1 cellular context compared by ENCODE assay signal in the genomic region with DNA sequence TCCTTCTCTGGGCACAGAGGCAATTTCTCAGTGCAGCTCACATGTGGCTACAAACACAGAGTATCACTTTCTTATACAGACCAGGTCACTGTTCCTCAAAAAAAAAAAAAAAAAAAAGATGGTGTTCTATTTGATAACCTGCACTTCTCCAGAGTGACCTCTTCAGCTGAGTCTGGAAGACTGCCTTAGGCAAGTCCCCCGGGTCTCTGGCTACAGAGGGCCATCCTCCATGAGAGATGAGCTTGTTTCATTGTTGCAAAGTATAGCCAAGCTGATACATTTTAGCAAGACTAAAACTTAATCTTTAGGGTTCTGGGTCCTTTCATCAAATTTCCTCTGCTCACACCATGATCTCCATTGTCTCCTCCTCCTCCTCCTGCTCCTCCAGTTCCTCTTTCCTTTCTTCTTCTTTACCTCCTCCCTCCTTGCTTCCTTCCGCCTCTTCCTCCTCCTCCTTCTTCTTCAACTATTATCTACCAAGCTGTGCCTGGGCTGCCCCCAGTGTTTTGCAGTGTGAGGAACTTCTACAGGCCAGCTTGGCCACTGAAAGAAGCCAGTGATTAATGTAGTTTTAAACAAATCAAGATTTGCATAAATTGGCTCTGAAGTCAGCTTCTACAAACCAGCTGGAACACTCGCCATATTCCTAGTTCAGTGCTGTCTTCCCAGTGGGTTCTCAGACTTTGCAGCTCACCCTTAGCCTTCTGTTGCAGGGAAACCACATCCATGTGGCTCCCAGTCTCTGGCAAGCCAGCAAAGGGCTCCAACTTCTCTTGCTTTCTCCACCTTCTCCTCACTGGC.
A peak's percentile ranks its signal among the peaks of the same experiment; 100 is the strongest.
TF ChIP-seq lines count a peak whose summit lies in the region.

No MANE protein-coding gene starts in this region.

TF ChIP-seq in K562, 482 proteins besides CTCF, POLR2A, EP300 and RAD21 (continued from another document and continues in another):
- TF ChIP-seq, protein P1, sequence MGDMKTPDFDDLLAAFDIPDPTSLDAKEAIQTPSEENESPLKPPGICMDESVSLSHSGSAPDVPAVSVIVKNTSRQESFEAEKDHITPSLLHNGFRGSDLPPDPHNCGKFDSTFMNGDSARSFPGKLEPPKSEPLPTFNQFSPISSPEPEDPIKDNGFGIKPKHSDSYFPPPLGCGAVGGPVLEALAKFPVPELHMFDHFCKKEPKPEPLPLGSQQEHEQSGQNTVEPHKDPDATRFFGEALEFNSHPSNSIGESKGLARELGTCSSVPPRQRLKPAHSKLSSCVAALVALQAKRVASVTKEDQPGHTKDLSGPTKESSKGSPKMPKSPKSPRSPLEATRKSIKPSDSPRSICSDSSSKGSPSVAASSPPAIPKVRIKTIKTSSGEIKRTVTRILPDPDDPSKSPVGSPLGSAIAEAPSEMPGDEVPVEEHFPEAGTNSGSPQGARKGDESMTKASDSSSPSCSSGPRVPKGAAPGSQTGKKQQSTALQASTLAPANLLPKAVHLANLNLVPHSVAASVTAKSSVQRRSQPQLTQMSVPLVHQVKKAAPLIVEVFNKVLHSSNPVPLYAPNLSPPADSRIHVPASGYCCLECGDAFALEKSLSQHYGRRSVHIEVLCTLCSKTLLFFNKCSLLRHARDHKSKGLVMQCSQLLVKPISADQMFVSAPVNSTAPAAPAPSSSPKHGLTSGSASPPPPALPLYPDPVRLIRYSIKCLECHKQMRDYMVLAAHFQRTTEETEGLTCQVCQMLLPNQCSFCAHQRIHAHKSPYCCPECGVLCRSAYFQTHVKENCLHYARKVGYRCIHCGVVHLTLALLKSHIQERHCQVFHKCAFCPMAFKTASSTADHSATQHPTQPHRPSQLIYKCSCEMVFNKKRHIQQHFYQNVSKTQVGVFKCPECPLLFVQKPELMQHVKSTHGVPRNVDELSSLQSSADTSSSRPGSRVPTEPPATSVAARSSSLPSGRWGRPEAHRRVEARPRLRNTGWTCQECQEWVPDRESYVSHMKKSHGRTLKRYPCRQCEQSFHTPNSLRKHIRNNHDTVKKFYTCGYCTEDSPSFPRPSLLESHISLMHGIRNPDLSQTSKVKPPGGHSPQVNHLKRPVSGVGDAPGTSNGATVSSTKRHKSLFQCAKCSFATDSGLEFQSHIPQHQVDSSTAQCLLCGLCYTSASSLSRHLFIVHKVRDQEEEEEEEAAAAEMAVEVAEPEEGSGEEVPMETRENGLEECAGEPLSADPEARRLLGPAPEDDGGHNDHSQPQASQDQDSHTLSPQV (IDR thresholded peaks at IDR 0.05) = no peak; the same call in 1 of the 2 replicates
- TF ChIP-seq ELF4 (CRISPR knock-in tag; IDR thresholded peaks at IDR 0.05) (peak; percentile 94), TBP (optimal IDR thresholded peaks at IDR 0.05; ENCODE audit: low read depth, low read length) (peak; percentile 25), SLC30A9 (CRISPR knock-in tag; IDR thresholded peaks at IDR 0.05) (no peak), ZNF3 (CRISPR knock-in tag; IDR thresholded peaks at IDR 0.05) (no peak), FIP1L1 (IDR thresholded peaks at IDR 0.05; ENCODE audit: low read depth, low read length, poor library complexity, severe bottlenecking) (no peak), TAF9B (IDR thresholded peaks at IDR 0.05; ENCODE audit: partially characterized antibody) (no peak), SNRNP70 (optimal IDR thresholded peaks at IDR 0.05; ENCODE audit: low read depth, low read length) (no peak), TAF1 (IDR thresholded peaks at IDR 0.05; ENCODE audit: control insufficient read depth, extremely low read depth, insufficient read depth, low read length, severe bottlenecking) (no peak), HMG20A (CRISPR knock-in tag; conservative IDR thresholded peaks at IDR 0.05) (no peak), RBBP5 (IDR thresholded peaks at IDR 0.05; ENCODE audit: borderline replicate concordance, insufficient read depth, low read length, poor library complexity, severe bottlenecking) (no peak), SMAD3 (CRISPR knock-in tag; conservative IDR thresholded peaks at IDR 0.05) (no peak), KLF13 (tag; IDR thresholded peaks at IDR 0.05; ENCODE audit: borderline replicate concordance, low read depth) (no peak), SP1 (CRISPR knock-in tag; IDR thresholded peaks at IDR 0.05) (no peak), XRCC5 (IDR thresholded peaks at IDR 0.05; ENCODE audit: low read depth, low read length) (no peak), SPI1 (IDR thresholded peaks at IDR 0.05; ENCODE audit: borderline replicate concordance, low read depth, low read length) (peak; percentile 93), PTTG1 (tag; IDR thresholded peaks at IDR 0.05; ENCODE audit: low read depth) (no peak), EWSR1 (IDR thresholded peaks at IDR 0.05; ENCODE audit: borderline replicate concordance, low read depth, partially characterized antibody) (no peak), CBFA2T3 (IDR thresholded peaks at IDR 0.05) (no peak), KDM5B (IDR thresholded peaks at IDR 0.05; ENCODE audit: insufficient replicate concordance, low read depth, low read length) (no peak), RHOXF2B (CRISPR knock-in tag; conservative IDR thresholded peaks at IDR 0.05) (no peak), EZH2 (IDR thresholded peaks at IDR 0.05; ENCODE audit: borderline replicate concordance, low read depth, low read length) (no peak), SIN3B (IDR thresholded peaks at IDR 0.05; ENCODE audit: low read depth) (no peak), ZNF197 (CRISPR knock-in tag; IDR thresholded peaks at IDR 0.05; ENCODE audit: low read depth) (no peak), TCF7 (IDR thresholded peaks at IDR 0.05; ENCODE audit: borderline replicate concordance) (no peak), HDAC8 (tag; IDR thresholded peaks at IDR 0.05) (no peak), CEBPB (tag; IDR thresholded peaks at IDR 0.05) (no peak), MAFG (tag; conservative IDR thresholded peaks at IDR 0.05) (no peak), ZEB2 (IDR thresholded peaks at IDR 0.05) (no peak), HMGN3 (IDR thresholded peaks at IDR 0.05; ENCODE audit: borderline replicate concordance, extremely low read depth, insufficient read length, low read depth, low read length) (no peak), HLTF (IDR thresholded peaks at IDR 0.05) (no peak), NBN (IDR thresholded peaks at IDR 0.05; ENCODE audit: low read depth) (0 out of 2 replicates have a peak, but pooled peaks have one; percentile 40)
- TF ChIP-seq, protein P2, sequence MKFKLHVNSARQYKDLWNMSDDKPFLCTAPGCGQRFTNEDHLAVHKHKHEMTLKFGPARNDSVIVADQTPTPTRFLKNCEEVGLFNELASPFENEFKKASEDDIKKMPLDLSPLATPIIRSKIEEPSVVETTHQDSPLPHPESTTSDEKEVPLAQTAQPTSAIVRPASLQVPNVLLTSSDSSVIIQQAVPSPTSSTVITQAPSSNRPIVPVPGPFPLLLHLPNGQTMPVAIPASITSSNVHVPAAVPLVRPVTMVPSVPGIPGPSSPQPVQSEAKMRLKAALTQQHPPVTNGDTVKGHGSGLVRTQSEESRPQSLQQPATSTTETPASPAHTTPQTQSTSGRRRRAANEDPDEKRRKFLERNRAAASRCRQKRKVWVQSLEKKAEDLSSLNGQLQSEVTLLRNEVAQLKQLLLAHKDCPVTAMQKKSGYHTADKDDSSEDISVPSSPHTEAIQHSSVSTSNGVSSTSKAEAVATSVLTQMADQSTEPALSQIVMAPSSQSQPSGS (CRISPR knock-in tag; IDR thresholded peaks at IDR 0.05) = no peak
- TF ChIP-seq, protein P3, sequence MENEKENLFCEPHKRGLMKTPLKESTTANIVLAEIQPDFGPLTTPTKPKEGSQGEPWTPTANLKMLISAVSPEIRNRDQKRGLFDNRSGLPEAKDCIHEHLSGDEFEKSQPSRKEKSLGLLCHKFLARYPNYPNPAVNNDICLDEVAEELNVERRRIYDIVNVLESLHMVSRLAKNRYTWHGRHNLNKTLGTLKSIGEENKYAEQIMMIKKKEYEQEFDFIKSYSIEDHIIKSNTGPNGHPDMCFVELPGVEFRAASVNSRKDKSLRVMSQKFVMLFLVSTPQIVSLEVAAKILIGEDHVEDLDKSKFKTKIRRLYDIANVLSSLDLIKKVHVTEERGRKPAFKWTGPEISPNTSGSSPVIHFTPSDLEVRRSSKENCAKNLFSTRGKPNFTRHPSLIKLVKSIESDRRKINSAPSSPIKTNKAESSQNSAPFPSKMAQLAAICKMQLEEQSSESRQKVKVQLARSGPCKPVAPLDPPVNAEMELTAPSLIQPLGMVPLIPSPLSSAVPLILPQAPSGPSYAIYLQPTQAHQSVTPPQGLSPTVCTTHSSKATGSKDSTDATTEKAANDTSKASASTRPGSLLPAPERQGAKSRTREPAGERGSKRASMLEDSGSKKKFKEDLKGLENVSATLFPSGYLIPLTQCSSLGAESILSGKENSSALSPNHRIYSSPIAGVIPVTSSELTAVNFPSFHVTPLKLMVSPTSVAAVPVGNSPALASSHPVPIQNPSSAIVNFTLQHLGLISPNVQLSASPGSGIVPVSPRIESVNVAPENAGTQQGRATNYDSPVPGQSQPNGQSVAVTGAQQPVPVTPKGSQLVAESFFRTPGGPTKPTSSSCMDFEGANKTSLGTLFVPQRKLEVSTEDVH (IDR thresholded peaks at IDR 0.05; ENCODE audit: low read depth, partially characterized antibody) = peak; percentile 19
- TF ChIP-seq, protein P4, sequence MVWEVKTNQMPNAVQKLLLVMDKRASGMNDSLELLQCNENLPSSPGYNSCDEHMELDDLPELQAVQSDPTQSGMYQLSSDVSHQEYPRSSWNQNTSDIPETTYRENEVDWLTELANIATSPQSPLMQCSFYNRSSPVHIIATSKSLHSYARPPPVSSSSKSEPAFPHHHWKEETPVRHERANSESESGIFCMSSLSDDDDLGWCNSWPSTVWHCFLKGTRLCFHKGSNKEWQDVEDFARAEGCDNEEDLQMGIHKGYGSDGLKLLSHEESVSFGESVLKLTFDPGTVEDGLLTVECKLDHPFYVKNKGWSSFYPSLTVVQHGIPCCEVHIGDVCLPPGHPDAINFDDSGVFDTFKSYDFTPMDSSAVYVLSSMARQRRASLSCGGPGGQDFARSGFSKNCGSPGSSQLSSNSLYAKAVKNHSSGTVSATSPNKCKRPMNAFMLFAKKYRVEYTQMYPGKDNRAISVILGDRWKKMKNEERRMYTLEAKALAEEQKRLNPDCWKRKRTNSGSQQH (CRISPR knock-in tag; IDR thresholded peaks at IDR 0.05) = peak; percentile 71; the same call in 1 of the 2 replicates
- TF ChIP-seq, protein P5, sequence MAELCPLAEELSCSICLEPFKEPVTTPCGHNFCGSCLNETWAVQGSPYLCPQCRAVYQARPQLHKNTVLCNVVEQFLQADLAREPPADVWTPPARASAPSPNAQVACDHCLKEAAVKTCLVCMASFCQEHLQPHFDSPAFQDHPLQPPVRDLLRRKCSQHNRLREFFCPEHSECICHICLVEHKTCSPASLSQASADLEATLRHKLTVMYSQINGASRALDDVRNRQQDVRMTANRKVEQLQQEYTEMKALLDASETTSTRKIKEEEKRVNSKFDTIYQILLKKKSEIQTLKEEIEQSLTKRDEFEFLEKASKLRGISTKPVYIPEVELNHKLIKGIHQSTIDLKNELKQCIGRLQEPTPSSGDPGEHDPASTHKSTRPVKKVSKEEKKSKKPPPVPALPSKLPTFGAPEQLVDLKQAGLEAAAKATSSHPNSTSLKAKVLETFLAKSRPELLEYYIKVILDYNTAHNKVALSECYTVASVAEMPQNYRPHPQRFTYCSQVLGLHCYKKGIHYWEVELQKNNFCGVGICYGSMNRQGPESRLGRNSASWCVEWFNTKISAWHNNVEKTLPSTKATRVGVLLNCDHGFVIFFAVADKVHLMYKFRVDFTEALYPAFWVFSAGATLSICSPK (IDR thresholded peaks at IDR 0.05; ENCODE audit: borderline replicate concordance) = no peak
- TF ChIP-seq, protein P6, sequence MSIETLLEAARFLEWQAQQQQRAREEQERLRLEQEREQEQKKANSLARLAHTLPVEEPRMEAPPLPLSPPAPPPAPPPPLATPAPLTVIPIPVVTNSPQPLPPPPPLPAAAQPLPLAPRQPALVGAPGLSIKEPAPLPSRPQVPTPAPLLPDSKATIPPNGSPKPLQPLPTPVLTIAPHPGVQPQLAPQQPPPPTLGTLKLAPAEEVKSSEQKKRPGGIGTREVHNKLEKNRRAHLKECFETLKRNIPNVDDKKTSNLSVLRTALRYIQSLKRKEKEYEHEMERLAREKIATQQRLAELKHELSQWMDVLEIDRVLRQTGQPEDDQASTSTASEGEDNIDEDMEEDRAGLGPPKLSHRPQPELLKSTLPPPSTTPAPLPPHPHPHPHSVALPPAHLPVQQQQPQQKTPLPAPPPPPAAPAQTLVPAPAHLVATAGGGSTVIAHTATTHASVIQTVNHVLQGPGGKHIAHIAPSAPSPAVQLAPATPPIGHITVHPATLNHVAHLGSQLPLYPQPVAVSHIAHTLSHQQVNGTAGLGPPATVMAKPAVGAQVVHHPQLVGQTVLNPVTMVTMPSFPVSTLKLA (conservative IDR thresholded peaks at IDR 0.05) = no peak
- TF ChIP-seq, protein P7, sequence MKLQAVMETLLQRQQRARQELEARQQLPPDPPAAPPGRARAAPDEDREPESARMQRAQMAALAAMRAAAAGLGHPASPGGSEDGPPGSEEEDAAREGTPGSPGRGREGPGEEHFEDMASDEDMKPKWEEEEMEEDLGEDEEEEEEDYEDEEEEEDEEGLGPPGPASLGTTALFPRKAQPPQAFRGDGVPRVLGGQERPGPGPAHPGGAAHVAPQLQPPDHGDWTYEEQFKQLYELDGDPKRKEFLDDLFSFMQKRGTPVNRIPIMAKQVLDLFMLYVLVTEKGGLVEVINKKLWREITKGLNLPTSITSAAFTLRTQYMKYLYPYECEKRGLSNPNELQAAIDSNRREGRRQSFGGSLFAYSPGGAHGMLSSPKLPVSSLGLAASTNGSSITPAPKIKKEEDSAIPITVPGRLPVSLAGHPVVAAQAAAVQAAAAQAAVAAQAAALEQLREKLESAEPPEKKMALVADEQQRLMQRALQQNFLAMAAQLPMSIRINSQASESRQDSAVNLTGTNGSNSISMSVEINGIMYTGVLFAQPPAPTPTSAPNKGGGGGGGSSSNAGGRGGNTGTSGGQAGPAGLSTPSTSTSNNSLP (IDR thresholded peaks at IDR 0.05; ENCODE audit: borderline replicate concordance, low read depth, low read length) = no peak
- TF ChIP-seq, protein P8, sequence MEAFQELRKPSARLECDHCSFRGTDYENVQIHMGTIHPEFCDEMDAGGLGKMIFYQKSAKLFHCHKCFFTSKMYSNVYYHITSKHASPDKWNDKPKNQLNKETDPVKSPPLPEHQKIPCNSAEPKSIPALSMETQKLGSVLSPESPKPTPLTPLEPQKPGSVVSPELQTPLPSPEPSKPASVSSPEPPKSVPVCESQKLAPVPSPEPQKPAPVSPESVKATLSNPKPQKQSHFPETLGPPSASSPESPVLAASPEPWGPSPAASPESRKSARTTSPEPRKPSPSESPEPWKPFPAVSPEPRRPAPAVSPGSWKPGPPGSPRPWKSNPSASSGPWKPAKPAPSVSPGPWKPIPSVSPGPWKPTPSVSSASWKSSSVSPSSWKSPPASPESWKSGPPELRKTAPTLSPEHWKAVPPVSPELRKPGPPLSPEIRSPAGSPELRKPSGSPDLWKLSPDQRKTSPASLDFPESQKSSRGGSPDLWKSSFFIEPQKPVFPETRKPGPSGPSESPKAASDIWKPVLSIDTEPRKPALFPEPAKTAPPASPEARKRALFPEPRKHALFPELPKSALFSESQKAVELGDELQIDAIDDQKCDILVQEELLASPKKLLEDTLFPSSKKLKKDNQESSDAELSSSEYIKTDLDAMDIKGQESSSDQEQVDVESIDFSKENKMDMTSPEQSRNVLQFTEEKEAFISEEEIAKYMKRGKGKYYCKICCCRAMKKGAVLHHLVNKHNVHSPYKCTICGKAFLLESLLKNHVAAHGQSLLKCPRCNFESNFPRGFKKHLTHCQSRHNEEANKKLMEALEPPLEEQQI (IDR thresholded peaks at IDR 0.05) = peak; percentile 43; the same call in 1 of the 2 replicates
